In genomic region chr11:73011126-73011817, GRCh38 we compare ENCODE assay signal across 16 cellular contexts.
A peak's percentile ranks its signal among the peaks of the same experiment; 100 is the strongest.
DNase-seq lines count a peak whose midpoint lies in the region; ATAC-seq, FAIRE-seq and TF ChIP-seq lines count a peak whose summit lies in the region.
"Had no signal": no experiment of that assay in that cellular context is flagged by ENCODE, and none has a peak within 500 bp of the region (broad histone marks: within the 10 kb centered on the region; RNA-seq: fewer than 3 reads in every experiment).

No MANE protein-coding gene starts in this region.

- peaks cover 12% of the 10 kb centered on the region for H3K79me2 ChIP-seq in GM12878 (ENCODE audit: control insufficient read depth, insufficient read depth, low read length)

- no peak overlapping the region for H2AFZ ChIP-seq in GM12878 (ENCODE audit: control insufficient read depth, low read depth, low read length)

- no peak overlapping the region for H3K4me3 ChIP-seq in heart left ventricle
- no peak overlapping the region for H3K4me3 ChIP-seq in GM12878
- no peak overlapping the region for H3K4me3 ChIP-seq in right lobe of liver
- H3K4me3 ChIP-seq: HAP-1, K562 had no signal

- no peak for TF ChIP-seq CTCF in heart left ventricle (IDR thresholded peaks at IDR 0.05)
- no peak for TF ChIP-seq CTCF in GM12878 (IDR thresholded peaks at IDR 0.05 in 2 of 3, conservative IDR thresholded peaks at IDR 0.05 in 1 of 3; ENCODE audit: control insufficient read depth in 2 of 3, extremely low read depth in 1 of 3, insufficient read depth in 1 of 3, low read depth in 3 of 3, low read length in 3 of 3)
- no peak for TF ChIP-seq CTCF in right lobe of liver (IDR thresholded peaks at IDR 0.05)

- RAD21 ChIA-PET in GM12878 (lab: Charles Lee; ENCODE audit: unreplicated experiment): no interaction called here

- no peak for TF ChIP-seq EP300 in GM12878 (IDR thresholded peaks at IDR 0.05; ENCODE audit: borderline replicate concordance in 1 of 2, control insufficient read depth in 1 of 2, low read depth in 2 of 2, low read length in 2 of 2)

- H3K36me3 ChIP-seq in heart left ventricle (peaks cover 0 to 29% (median 4%) of the 10 kb centered on the region in 9 donors), GM12878 (ENCODE audit: control insufficient read depth in 2 of 2, insufficient read depth in 2 of 2, low read length in 1 of 2) (peaks cover 13 to 29% of the 10 kb centered on the region in 2 experiments), right lobe of liver (no peaks in the 10 kb centered on the region)
- H3K36me3 ChIP-seq: HAP-1 had no signal

- no peaks in the 10 kb centered on the region for H4K20me1 ChIP-seq in GM12878 (ENCODE audit: control insufficient read depth, insufficient read depth)

- no peak for FAIRE-seq in GM12878 (lab: Jason Lieb, UNC)
- FAIRE-seq: HTR-8/SVneo, K562 had no signal

- no peak for TF ChIP-seq POLR2A in heart left ventricle (IDR thresholded peaks at IDR 0.05)
- TF ChIP-seq POLR2A in GM12878 (IDR thresholded peaks at IDR 0.05; ENCODE audit: low read depth, low read length): peak; percentile 32; the same call in 1 of the 2 replicates
- no peak for TF ChIP-seq POLR2A in right lobe of liver (IDR thresholded peaks at IDR 0.05)

- intact Hi-C loops in heart left ventricle (cut with DNase I): no loop called here
- intact Hi-C loops in cardiac septum (cut with DNase I): no loop called here
- intact Hi-C loops in GM12878 (cut with micrococcal nuclease; ENCODE audit: unreplicated experiment): no loop called here
- intact Hi-C loops in right lobe of liver (cut with DNase I): no loop called here

- ATAC-seq in heart left ventricle (peak in 3 of 4 donors; percentile 28 to 72 (median 65)), GM12878 (peak; percentile 55), right lobe of liver (peak in 3 of 4 donors; percentile 12 to 54 (median 17)), HG03521 (IDR thresholded peaks at IDR 0.05; ENCODE audit: unreplicated experiment) (no peak), GM19397 (IDR thresholded peaks at IDR 0.05; ENCODE audit: unreplicated experiment) (no peak)
- ATAC-seq: K562 had no signal

- SMC1A ChIA-PET in GM12878 (lab: Charles Lee; ENCODE audit: uncharacterized antibody, unreplicated experiment): interaction anchor here (0.5 to 1.5 kb wide), 3 partner anchors 10 to 235 kb away, joined by 3 to 4 read pairs (median 4); no protein-coding TSS in a partner anchor

- POLR2A ChIA-PET in GM12878 (lab: Charles Lee): interaction anchor here (0.6 to 1.2 kb wide), 2 partner anchors 30 to 144 kb away, joined by 3 to 6 read pairs; no protein-coding TSS in a partner anchor

- H3K27ac ChIP-seq in heart left ventricle: no peak overlapping the region
- H3K27ac ChIP-seq in GM12878 (ENCODE audit: control insufficient read depth, insufficient read depth): no peak overlapping the region
- H3K27ac ChIP-seq in right lobe of liver: no peak overlapping the region
- H3K27ac ChIP-seq in substantia nigra (ENCODE audit: low read depth, low read length, poor library complexity, severe bottlenecking): peak overlapping the region; percentile 18
- H3K27ac ChIP-seq: HL-60 had no signal

- TF ChIP-seq RAD21 in GM12878 (IDR thresholded peaks at IDR 0.05; ENCODE audit: insufficient read depth, low read depth, low read length): no peak

- WGBS in heart left ventricle, 4 donors: 70 to 84% (median 76%) methylated on average over 2 of the region's 2 CpGs
- 100% methylated on average over 2 of the region's 2 CpGs for WGBS in GM12878 (ENCODE audit: insufficient coverage, insufficient replicate concordance, low lambda C conversion rate, missing lambda C conversion rate)
- no CpG with 5 or more reads among the region's 2 CpGs for WGBS in right lobe of liver (ENCODE audit: insufficient coverage, low coverage, low lambda C conversion rate, missing lambda C conversion rate)

- H3K4me2 ChIP-seq in GM12878 (ENCODE audit: control insufficient read depth, insufficient read depth): no peak overlapping the region

- BruUV-seq in GM12878 (replicated peaks; lab: Mats Ljungman, UMichigan): no TSS peak

- CTCF ChIA-PET in GM12878 (lab: Yijun Ruan, JAX): interaction anchor here (0.5 kb wide), 1 partner anchor 131 kb away, joined by 3 read pairs; no protein-coding TSS in a partner anchor

- DNase-seq in heart left ventricle: no peak
- DNase-seq in cardiac septum (ENCODE audit: low spot score): no peak
- no peak for DNase-seq in GM12878 (ENCODE audit: low read depth, low spot score)
- no peak for DNase-seq in right lobe of liver
- no peak for DNase-seq in substantia nigra (lab: John Stamatoyannopoulos, UW)
- DNase-seq in activated CD4-positive, alpha-beta T cell treated with anti-CD3 and anti-CD28 coated beads, Interleukin-2, amount 50 U/mL, for 48 hours: no peak
- DNase-seq: C1 segment of cervical spinal cord, GDM1, NCI-H187 treated with DMSO at 0.1 percent for 48 hours, NCI-H446 treated with DMSO at 0.1 percent for 48 hours had no signal

- H3K9ac ChIP-seq in GM12878 (ENCODE audit: control insufficient read depth, insufficient read depth, low read length): no peak overlapping the region

- no peaks in the 10 kb centered on the region for H3K27me3 ChIP-seq in heart left ventricle
- H3K27me3 ChIP-seq in GM12878 (replicated peaks in 1 of 2; ENCODE audit: control insufficient read depth in 2 of 2, insufficient read depth in 2 of 2, low read length in 1 of 2): no peaks in the 10 kb centered on the region
- no peaks in the 10 kb centered on the region for H3K27me3 ChIP-seq in right lobe of liver

- H3K9me3 ChIP-seq in heart left ventricle: peaks cover 0 to 32% (median 17%) of the 10 kb centered on the region in 12 donors
- H3K9me3 ChIP-seq in GM12878 (replicated peaks; ENCODE audit: control insufficient read depth, insufficient read depth, low read length): peaks cover 27% of the 10 kb centered on the region; the same call in 2 of the 3 replicates
- H3K9me3 ChIP-seq in right lobe of liver: no peaks in the 10 kb centered on the region

- H3K4me1 ChIP-seq in heart left ventricle (peaks cover 0 to 26% (median 7%) of the 10 kb centered on the region in 12 donors), GM12878 (ENCODE audit: control insufficient read depth, insufficient read depth, low read length) (no peaks in the 10 kb centered on the region), right lobe of liver (no peaks in the 10 kb centered on the region)

- in situ Hi-C loops in GM12878 (cut with MboI): no loop called here

TF ChIP-seq in GM12878, 131 proteins besides CTCF, POLR2A, EP300 and RAD21:
- no peak for TF ChIP-seq HDGF (IDR thresholded peaks at IDR 0.05)
- TF ChIP-seq CREM (IDR thresholded peaks at IDR 0.05; ENCODE audit: low read depth): no peak
- TF ChIP-seq ZNF592 (IDR thresholded peaks at IDR 0.05): no peak
- no peak for TF ChIP-seq BCL11A (IDR thresholded peaks at IDR 0.05; ENCODE audit: low read depth, low read length)
- no peak for TF ChIP-seq RAD51 (IDR thresholded peaks at IDR 0.05)
- no peak for TF ChIP-seq MAX (IDR thresholded peaks at IDR 0.05; ENCODE audit: low read depth, low read length)

Comparison
In these comparisons a context has a peak if more than half of its experiments do, and no peak if none do; other contexts are left out.
1. ATAC-seq: peak in heart left ventricle (3 of 4), GM12878 (single experiment) and right lobe of liver (3 of 4); none in HG03521 (single experiment) and GM19397 (single experiment).